Comparison of ENCODE assay signal across 14 cellular contexts in genomic region chrX:153474266-153474665, GRCh38. TPM values are rescaled to one million over a fixed set of nuclear protein-coding genes. Genes with fewer than 3 reads are reported as not detected.
A peak's percentile ranks its signal among the peaks of the same experiment; 100 is the strongest.
DNase-seq lines count a peak whose midpoint lies in the region; ATAC-seq and TF ChIP-seq lines count a peak whose summit lies in the region.
"Had no signal": no experiment of that assay in that cellular context is flagged by ENCODE, and none has a peak within 500 bp of the region (broad histone marks: within the 10 kb centered on the region; RNA-seq: fewer than 3 reads in every experiment).

No MANE protein-coding gene starts in this region.

- H3K4me1 Mint-ChIP-seq in central memory CD8-positive, alpha-beta T cell = no peaks in the 10 kb centered on the region
- H3K4me1 Mint-ChIP-seq: activated T-helper 17 cell treated with anti-CD3 and anti-CD28 coated beads, Interleukin-2, amount 50 U/mL, for 72 hours; neural crest cell had no signal

- peak; percentile 30 for DNase-seq in ELF-1 (ENCODE audit: low read depth, low spot score)
- DNase-seq in central memory CD8-positive, alpha-beta T cell (ENCODE audit: low spot score in 2 of 2) = no peak
- DNase-seq in smooth muscle cell (lab: John Stamatoyannopoulos, UW; ENCODE audit: unreplicated experiment) = no peak
- DNase-seq in MM.1S = no peak
- DNase-seq in left ventricle myocardium superior = no peak
- no peak for DNase-seq in mucosa of gallbladder (ENCODE audit: low spot score)
- DNase-seq: BE2C, DMS79, NCI-H2081 treated with DMSO at 0.1 percent for 48 hours had no signal

- H3K4me1 ChIP-seq in smooth muscle cell (ENCODE audit: low read depth) (no peaks in the 10 kb centered on the region), MM.1S (ENCODE audit: low read length) (no peaks in the 10 kb centered on the region)

- H3K36me3 ChIP-seq in smooth muscle cell (ENCODE audit: low read depth) (no peaks in the 10 kb centered on the region), MM.1S (replicated peaks; ENCODE audit: insufficient read depth, low read length) (no peaks in the 10 kb centered on the region)
- H3K36me3 ChIP-seq: BE2C, lower lobe of right lung had no signal

- H3K27ac ChIP-seq in smooth muscle cell (ENCODE audit: low read depth) (peak overlapping the region; percentile 15), MM.1S (ENCODE audit: low read length) (no peak overlapping the region)
- H3K27ac ChIP-seq: lower lobe of right lung had no signal

- TF ChIP-seq CTCF in smooth muscle cell (IDR thresholded peaks at IDR 0.05; ENCODE audit: borderline replicate concordance, insufficient read depth, poor library complexity, severe bottlenecking) = no peak
- TF ChIP-seq CTCF in MM.1S (IDR thresholded peaks at IDR 0.05; ENCODE audit: low read length) = no peak

- H3K36me3 Mint-ChIP-seq in central memory CD8-positive, alpha-beta T cell (ENCODE audit: insufficient read depth) = peaks cover 2% of the 10 kb centered on the region
- H3K36me3 Mint-ChIP-seq: activated CD4-positive, alpha-beta memory T cell treated with anti-CD3 and anti-CD28 coated beads for 36 hours had no signal

- no peak overlapping the region for H3K27ac Mint-ChIP-seq in central memory CD8-positive, alpha-beta T cell (ENCODE audit: low read depth)
- H3K27ac Mint-ChIP-seq: activated CD4-positive, alpha-beta memory T cell treated with anti-CD3 and anti-CD28 coated beads for 36 hours; activated T-helper 17 cell treated with anti-CD3 and anti-CD28 coated beads, Interleukin-2, amount 50 U/mL, for 72 hours had no signal

- H3K79me2 ChIP-seq in smooth muscle cell (ENCODE audit: low read depth) = peaks cover 4% of the 10 kb centered on the region
- H3K79me2 ChIP-seq in MM.1S (ENCODE audit: low read length) = peaks cover 8% of the 10 kb centered on the region

- no peaks in the 10 kb centered on the region for H3K27me3 Mint-ChIP-seq in central memory CD8-positive, alpha-beta T cell
- H3K27me3 Mint-ChIP-seq: activated CD4-positive, alpha-beta memory T cell treated with anti-CD3 and anti-CD28 coated beads for 36 hours; activated T-helper 17 cell treated with anti-CD3 and anti-CD28 coated beads, Interleukin-2, amount 50 U/mL, for 72 hours had no signal

- 75% methylated on average over 10 of the region's 10 CpGs for WGBS in smooth muscle cell (ENCODE audit: low lambda C conversion rate)

- H3K9me2 ChIP-seq in MM.1S (replicated peaks; ENCODE audit: insufficient read depth, low read length) = no peaks in the 10 kb centered on the region

- ATAC-seq in central memory CD8-positive, alpha-beta T cell (replicated peaks; ENCODE audit: extremely low read depth, poor library complexity, severe bottlenecking) = no peak
- ATAC-seq in left ventricle myocardium superior = no peak
- ATAC-seq: activated T-helper 17 cell treated with anti-CD3 and anti-CD28 coated beads, Interleukin-2, amount 50 U/mL, for 72 hours; lower lobe of right lung; PC-3 had no signal

- H3K4me2 ChIP-seq in smooth muscle cell = no peak overlapping the region
- no peak overlapping the region for H3K4me2 ChIP-seq in MM.1S (ENCODE audit: low read depth, low read length)

- no peaks in the 10 kb centered on the region for H3K9me3 Mint-ChIP-seq in central memory CD8-positive, alpha-beta T cell
- H3K9me3 Mint-ChIP-seq: activated CD4-positive, alpha-beta memory T cell treated with anti-CD3 and anti-CD28 coated beads for 36 hours; activated T-helper 17 cell treated with anti-CD3 and anti-CD28 coated beads, Interleukin-2, amount 50 U/mL, for 72 hours; neural crest cell had no signal

- no peaks in the 10 kb centered on the region for H3K9me3 ChIP-seq in smooth muscle cell (replicated peaks; ENCODE audit: low read depth)
- no peaks in the 10 kb centered on the region for H3K9me3 ChIP-seq in MM.1S (replicated peaks; ENCODE audit: insufficient read depth, low read length)
- H3K9me3 ChIP-seq: BE2C, lower lobe of right lung had no signal

- intact Hi-C loops in left ventricle myocardium superior (cut with micrococcal nuclease) = no loop called here

- H3F3A ChIP-seq in smooth muscle cell (ENCODE audit: low read depth) (no peaks in the 10 kb centered on the region), MM.1S (ENCODE audit: insufficient read depth, low read length) (no peaks in the 10 kb centered on the region)

- no peaks in the 10 kb centered on the region for H4K20me1 ChIP-seq in smooth muscle cell (ENCODE audit: low read depth)
- H4K20me1 ChIP-seq in MM.1S (ENCODE audit: insufficient read depth, low read length) = no peaks in the 10 kb centered on the region

- H2AFZ ChIP-seq in smooth muscle cell (ENCODE audit: low read depth) = no peak overlapping the region
- no peak overlapping the region for H2AFZ ChIP-seq in MM.1S (ENCODE audit: low read length)

- no peaks in the 10 kb centered on the region for H3K27me3 ChIP-seq in smooth muscle cell (ENCODE audit: low read depth)
- H3K27me3 ChIP-seq in MM.1S (replicated peaks; ENCODE audit: insufficient read depth, low read length) = peaks cover 30% of the 10 kb centered on the region
- H3K27me3 ChIP-seq: BE2C had no signal

- H3K9ac ChIP-seq in smooth muscle cell (ENCODE audit: low read depth) (no peak overlapping the region), MM.1S (ENCODE audit: low read length) (no peak overlapping the region)

- peak overlapping the region; percentile 41 for H3K4me3 Mint-ChIP-seq in central memory CD8-positive, alpha-beta T cell
- H3K4me3 Mint-ChIP-seq: activated CD4-positive, alpha-beta memory T cell treated with anti-CD3 and anti-CD28 coated beads for 36 hours; activated T-helper 17 cell treated with anti-CD3 and anti-CD28 coated beads, Interleukin-2, amount 50 U/mL, for 72 hours; neural crest cell had no signal

- no peak overlapping the region for H3K4me3 ChIP-seq in smooth muscle cell
- no peak overlapping the region for H3K4me3 ChIP-seq in MM.1S (ENCODE audit: low read length)

RNA-seq across cellular contexts. Expression of gene HAUS7, which starts 3.9 kb away (rescaled TPM):
- total RNA-seq in smooth muscle cell (8.9 and 18.5 TPM in 2 replicates), left ventricle myocardium superior (16.2 TPM), mucosa of gallbladder (22.4 TPM)
- polyA plus RNA-seq in smooth muscle cell = 26.1 and 27.4 TPM in 2 replicates

RNA-seq across cellular contexts. Expression of gene BGN, which starts 20.5 kb away (rescaled TPM):
- 262 and 298 TPM in 2 replicates for total RNA-seq in smooth muscle cell
- 387 and 621 TPM in 2 replicates for polyA plus RNA-seq in smooth muscle cell
- total RNA-seq in left ventricle myocardium superior = 40.6 TPM
- total RNA-seq in mucosa of gallbladder = 204 TPM
- total RNA-seq: activated CD4-positive, alpha-beta memory T cell treated with anti-CD3 and anti-CD28 coated beads for 36 hours; activated T-helper 17 cell treated with anti-CD3 and anti-CD28 coated beads, Interleukin-2, amount 50 U/mL, for 72 hours; PC-3 had no signal

RNA-seq across cellular contexts. Expression of gene TREX2, which starts 28.4 kb away (rescaled TPM):
- total RNA-seq in smooth muscle cell (1.3 and 4.0 TPM in 2 replicates), left ventricle myocardium superior (0.25 TPM), mucosa of gallbladder (0.63 TPM)
- 0.41 and 2.5 TPM in 2 replicates for polyA plus RNA-seq in smooth muscle cell

RNA-seq across cellular contexts. Expression of gene ATP2B3, which starts 43.2 kb away (rescaled TPM):
- 0.22 TPM in 2 replicates for total RNA-seq in smooth muscle cell
- polyA plus RNA-seq in smooth muscle cell = 0.05 and 0.31 TPM in 2 replicates
- not detected for total RNA-seq in left ventricle myocardium superior
- total RNA-seq in mucosa of gallbladder = not detected
- total RNA-seq: activated CD4-positive, alpha-beta memory T cell treated with anti-CD3 and anti-CD28 coated beads for 36 hours; activated T-helper 17 cell treated with anti-CD3 and anti-CD28 coated beads, Interleukin-2, amount 50 U/mL, for 72 hours; lower lobe of right lung; PC-3 had no signal
